In the genomic region with DNA sequence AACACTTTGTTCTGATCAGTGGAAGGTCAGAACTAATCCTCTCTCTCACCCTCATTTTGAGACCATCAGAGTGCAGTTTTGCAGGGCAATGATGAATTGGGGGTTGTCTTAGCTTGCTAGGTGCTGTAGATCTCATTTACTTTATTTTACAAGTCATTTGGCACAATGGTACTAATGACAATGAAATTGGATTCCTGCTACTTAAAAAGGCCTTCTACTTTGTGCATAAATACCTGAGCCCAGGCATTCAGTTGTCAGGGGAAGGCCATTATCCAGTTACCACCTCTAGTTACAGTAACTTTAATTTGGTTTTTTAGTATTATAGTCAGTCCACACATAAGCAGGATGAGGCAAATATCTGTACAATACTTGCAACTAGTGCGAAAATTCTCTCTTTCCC, we compare ENCODE assay signal across 30 cellular contexts.
"Had no signal": no experiment of that assay in that cellular context is flagged by ENCODE, and none has a peak within 500 bp of the region (broad histone marks: within the 10 kb centered on the region; RNA-seq: fewer than 3 reads in every experiment).

No MANE protein-coding gene starts in this region.

- H3K4me1 Mint-ChIP-seq: activated CD4-positive, alpha-beta memory T cell treated with anti-CD3 and anti-CD28 coated beads, Interleukin-2, amount 10 ng/mL, durations not matched to agents 7 days and 5 days; activated CD4-positive, alpha-beta T cell treated with anti-CD3 and anti-CD28 coated beads, Interleukin-2, amount 10 ng/mL, durations not matched to agents 7 days and 5 days; activated naive CD4-positive, alpha-beta T cell treated with anti-CD3 and anti-CD28 coated beads, Interleukin-2, amount 10 ng/mL, durations not matched to agents 7 days and 5 days; activated naive CD8-positive, alpha-beta T cell treated with anti-CD3 and anti-CD28 coated beads, Interleukin-2, amount 10 ng/mL, durations not matched to agents 7 days and 5 days had no signal

- H3K4me3 ChIP-seq: ascending aorta, breast epithelium, cardiac muscle cell, colonic mucosa, dorsolateral prefrontal cortex, esophagus squamous epithelium, gastroesophageal sphincter, heart right ventricle had no signal

- H3K27ac Mint-ChIP-seq: activated CD4-positive, alpha-beta memory T cell treated with anti-CD3 and anti-CD28 coated beads, Interleukin-2, amount 10 ng/mL, durations not matched to agents 7 days and 5 days; activated CD4-positive, alpha-beta T cell treated with anti-CD3 and anti-CD28 coated beads, Interleukin-2, amount 10 ng/mL, durations not matched to agents 7 days and 5 days; activated naive CD4-positive, alpha-beta T cell treated with anti-CD3 and anti-CD28 coated beads, Interleukin-2, amount 10 ng/mL, durations not matched to agents 7 days and 5 days; activated naive CD4-positive, alpha-beta T cell treated with anti-CD3 and anti-CD28 coated beads, Interleukin-2, amount 50 U/mL, for 72 hours; activated naive CD8-positive, alpha-beta T cell treated with anti-CD3 and anti-CD28 coated beads, Interleukin-2, amount 10 ng/mL, durations not matched to agents 7 days and 5 days; activated T-cell treated with anti-CD3 and anti-CD28 coated beads, Interleukin-2, amount 50 U/mL, for 24 hours; activated T-cell treated with anti-CD3 and anti-CD28 coated beads, Interleukin-2, amount 50 U/mL, for 72 hours; brain; dendritic cell treated with granulocyte-macrophage colony-stimulating factor and Interleukin-4, amounts not matched to agents 40 ng/mL and 50 ng/mL, for 4 days had no signal

- H3K9me3 ChIP-seq: ascending aorta, breast epithelium, colonic mucosa, esophagus squamous epithelium, gastroesophageal sphincter, heart right ventricle had no signal

- H3K27ac ChIP-seq: ascending aorta, breast epithelium, cardiac muscle cell, colonic mucosa, dorsolateral prefrontal cortex, epithelial cell of prostate, esophagus squamous epithelium, gastroesophageal sphincter, heart right ventricle had no signal

- ATAC-seq: activated naive CD4-positive, alpha-beta T cell treated with anti-CD3 and anti-CD28 coated beads, Interleukin-2, amount 50 U/mL, for 72 hours; activated T-cell treated with anti-CD3 and anti-CD28 coated beads, Interleukin-2, amount 50 U/mL, for 72 hours; gastroesophageal sphincter; heart right ventricle had no signal

- H3K27me3 ChIP-seq: ascending aorta, breast epithelium, cardiac muscle cell, colonic mucosa, dorsolateral prefrontal cortex, esophagus squamous epithelium, gastroesophageal sphincter, heart right ventricle had no signal

- H3K9me3 Mint-ChIP-seq: activated CD4-positive, alpha-beta T cell treated with anti-CD3 and anti-CD28 coated beads, Interleukin-2, amount 10 ng/mL, durations not matched to agents 7 days and 5 days; activated naive CD4-positive, alpha-beta T cell treated with anti-CD3 and anti-CD28 coated beads, Interleukin-2, amount 10 ng/mL, durations not matched to agents 7 days and 5 days; activated naive CD8-positive, alpha-beta T cell treated with anti-CD3 and anti-CD28 coated beads, Interleukin-2, amount 10 ng/mL, durations not matched to agents 7 days and 5 days had no signal

- H3K4me1 ChIP-seq: breast epithelium, colonic mucosa, esophagus squamous epithelium, gastroesophageal sphincter, heart right ventricle had no signal

- H3K4me3 Mint-ChIP-seq: activated CD4-positive, alpha-beta memory T cell treated with anti-CD3 and anti-CD28 coated beads, Interleukin-2, amount 10 ng/mL, durations not matched to agents 7 days and 5 days; activated CD4-positive, alpha-beta T cell treated with anti-CD3 and anti-CD28 coated beads, Interleukin-2, amount 10 ng/mL, durations not matched to agents 7 days and 5 days; activated naive CD4-positive, alpha-beta T cell treated with anti-CD3 and anti-CD28 coated beads, Interleukin-2, amount 10 ng/mL, durations not matched to agents 7 days and 5 days; activated naive CD8-positive, alpha-beta T cell treated with anti-CD3 and anti-CD28 coated beads, Interleukin-2, amount 10 ng/mL, durations not matched to agents 7 days and 5 days; activated T-cell treated with anti-CD3 and anti-CD28 coated beads, Interleukin-2, amount 50 U/mL, for 24 hours; activated T-cell treated with anti-CD3 and anti-CD28 coated beads, Interleukin-2, amount 50 U/mL, for 72 hours; brain; dendritic cell treated with granulocyte-macrophage colony-stimulating factor and Interleukin-4, amounts not matched to agents 40 ng/mL and 50 ng/mL, for 4 days had no signal

- H3K27me3 Mint-ChIP-seq: activated CD4-positive, alpha-beta memory T cell treated with anti-CD3 and anti-CD28 coated beads, Interleukin-2, amount 10 ng/mL, durations not matched to agents 7 days and 5 days; activated CD4-positive, alpha-beta T cell treated with anti-CD3 and anti-CD28 coated beads, Interleukin-2, amount 10 ng/mL, durations not matched to agents 7 days and 5 days; activated naive CD4-positive, alpha-beta T cell treated with anti-CD3 and anti-CD28 coated beads, Interleukin-2, amount 10 ng/mL, durations not matched to agents 7 days and 5 days; activated naive CD8-positive, alpha-beta T cell treated with anti-CD3 and anti-CD28 coated beads, Interleukin-2, amount 10 ng/mL, durations not matched to agents 7 days and 5 days; activated T-cell treated with anti-CD3 and anti-CD28 coated beads, Interleukin-2, amount 50 U/mL, for 24 hours; dendritic cell treated with granulocyte-macrophage colony-stimulating factor and Interleukin-4, amounts not matched to agents 40 ng/mL and 50 ng/mL, for 4 days had no signal

- H3K36me3 Mint-ChIP-seq: activated naive CD4-positive, alpha-beta T cell treated with anti-CD3 and anti-CD28 coated beads, Interleukin-2, amount 10 ng/mL, durations not matched to agents 7 days and 5 days; activated naive CD4-positive, alpha-beta T cell treated with anti-CD3 and anti-CD28 coated beads, Interleukin-2, amount 50 U/mL, for 72 hours; activated naive CD8-positive, alpha-beta T cell treated with anti-CD3 and anti-CD28 coated beads, Interleukin-2, amount 10 ng/mL, durations not matched to agents 7 days and 5 days had no signal

- H3K36me3 ChIP-seq: ascending aorta, breast epithelium, cardiac muscle cell, colonic mucosa, esophagus squamous epithelium, gastroesophageal sphincter, heart right ventricle had no signal

- DNase-seq: activated CD4-positive, alpha-beta memory T cell treated with anti-CD3 and anti-CD28 coated beads, Interleukin-2, amount 10 ng/mL, durations not matched to agents 7 days and 5 days; activated CD4-positive, alpha-beta T cell treated with anti-CD3 and anti-CD28 coated beads for 1 hour; activated CD4-positive, alpha-beta T cell treated with anti-CD3 and anti-CD28 coated beads for 4 hours; activated CD4-positive, alpha-beta T cell treated with anti-CD3 and anti-CD28 coated beads, Interleukin-2, amount 10 ng/mL, durations not matched to agents 7 days and 5 days; activated CD4-positive, alpha-beta T cell treated with anti-CD3 and anti-CD28 coated beads, Interleukin-2, amount 50 U/mL, for 4 hours; activated CD8-positive, alpha-beta memory T cell treated with anti-CD3 and anti-CD28 coated beads, Interleukin-2, amount 50 U/mL, for 48 hours; activated gamma-delta T cell; activated naive CD4-positive, alpha-beta T cell; activated naive CD4-positive, alpha-beta T cell treated with anti-CD3 and anti-CD28 coated beads, Interleukin-2, amount 10 ng/mL, durations not matched to agents 7 days and 5 days; activated naive CD8-positive, alpha-beta T cell treated with anti-CD3 and anti-CD28 coated beads, Interleukin-2, amount 10 ng/mL, durations not matched to agents 7 days and 5 days; activated T-cell treated with anti-CD3 and anti-CD28 coated beads for 4 hours; activated T-cell treated with anti-CD3 and anti-CD28 coated beads, Interleukin-2, amount 50 U/mL, for 24 hours; activated T-cell treated with anti-CD3 and anti-CD28 coated beads, Interleukin-2, amount 50 U/mL, for 72 hours; central memory CD4-positive, alpha-beta T cell; cerebellar nuclear complex; colonic mucosa; dorsolateral prefrontal cortex; effector memory CD4-positive, alpha-beta T cell; esophagus squamous epithelium; foreskin melanocyte; heart right ventricle; T-helper 2 cell had no signal
